ENCODE assay signal across 31 cellular contexts in the genomic region with DNA sequence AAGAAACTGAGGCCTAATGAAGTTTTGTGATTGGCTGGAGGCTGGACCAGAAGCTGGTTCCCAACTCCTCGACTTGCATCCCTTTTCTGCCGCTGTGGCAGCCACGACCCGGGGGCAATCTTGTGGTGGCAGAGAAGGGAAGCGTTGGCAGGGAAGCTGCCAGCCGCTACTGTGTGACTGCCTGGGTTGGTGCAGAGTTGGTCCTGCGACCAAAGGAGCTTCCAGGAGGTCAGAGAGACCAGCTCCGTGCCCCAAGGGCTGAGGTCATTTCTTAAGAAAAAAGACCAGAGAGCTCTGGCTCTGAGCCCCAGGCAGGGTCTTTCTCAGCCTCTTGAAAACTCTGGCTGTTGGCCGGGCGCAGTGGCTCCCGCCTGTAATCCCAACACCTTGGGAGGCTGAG. TPM values are rescaled to one million over a fixed set of nuclear protein-coding genes. Genes with fewer than 3 reads are reported as not detected.
"Had no signal": no experiment of that assay in that cellular context is flagged by ENCODE, and none has a peak within 500 bp of the region (broad histone marks: within the 10 kb centered on the region; RNA-seq: fewer than 3 reads in every experiment).

No MANE protein-coding gene starts in this region.

- H3K4me2 ChIP-seq: hepatocyte, smooth muscle cell had no signal

- H3K36me3 ChIP-seq: colonic mucosa, ovary, right lobe of liver had no signal

- ATAC-seq: esophagus mucosa; gastroesophageal sphincter; heart left ventricle; left colon; left ventricle myocardium superior; lower lobe of right lung; naive thymus-derived CD8-positive, alpha-beta T cell; right lobe of liver; stimulated activated effector memory CD8-positive, alpha-beta T cell treated with anti-CD3 and anti-CD28 coated beads, Interleukin-12 subunit alpha, Interleukin-12 subunit beta, amount 100 ng/mL, for 72 hours had no signal

- FAIRE-seq: urothelium cell line had no signal

- DNase-seq: colonic mucosa; effector CD8-positive, alpha-beta T cell; endodermal cell; foreskin fibroblast; left colon; left ventricle myocardium superior; lower lobe of right lung; nephron progenitor cell; nucleus accumbens; retina; right lobe of liver; stimulated activated CD4-positive, alpha-beta T cell treated with anti-CD3 and anti-CD28 coated beads, Interleukin-2, amount 100 ng/mL, for 24 hours; stimulated activated CD4-positive, alpha-beta T cell treated with anti-CD3 and anti-CD28 coated beads, Interleukin-4, amount 100 ng/mL, for 24 hours; stimulated activated naive CD4-positive, alpha-beta T cell treated with Interleukin-2 at 50 U/mL for 16 hours; substantia nigra; testis; tibial artery had no signal

- H3K27ac ChIP-seq: colonic mucosa, epithelial cell of prostate, gastroesophageal sphincter, heart left ventricle, hepatocyte, lower lobe of right lung, ovary, right lobe of liver, testis, tibial artery had no signal

- H2AFZ ChIP-seq: hepatocyte had no signal

- H3K4me1 ChIP-seq: colonic mucosa, right lobe of liver had no signal

- H3K27me3 ChIP-seq: colonic mucosa, gastroesophageal sphincter, heart left ventricle, hepatocyte, ovary, right lobe of liver, testis, tibial artery had no signal

- H3K4me3 ChIP-seq: colonic mucosa, gastroesophageal sphincter, heart left ventricle, hepatocyte, lower lobe of right lung, ovary, right lobe of liver, smooth muscle cell, testis, tibial artery had no signal

- H3K79me2 ChIP-seq: hepatocyte had no signal

- H3K9me3 ChIP-seq: colonic mucosa, gastroesophageal sphincter, heart left ventricle, lower lobe of right lung, ovary, right lobe of liver, testis, tibial artery had no signal

RNA-seq across cellular contexts. Expression of a gene that starts 47.2 kb away (rescaled TPM):
- total RNA-seq: cerebellum, endodermal cell, hepatocyte, kidney epithelial cell, myocyte, pulmonary artery endothelial cell, smooth muscle cell had no signal
- polyA plus RNA-seq: hepatocyte, smooth muscle cell had no signal
